ENCODE assay signal across 25 cellular contexts in genomic region chr10:53904506-53905241, GRCh38.
"Had no signal": no experiment of that assay in that cellular context is flagged by ENCODE, and none has a peak within 500 bp of the region (broad histone marks: within the 10 kb centered on the region; RNA-seq: fewer than 3 reads in every experiment).

No MANE protein-coding gene starts in this region.

- FAIRE-seq: urothelium cell line had no signal

- H3K4me1 ChIP-seq: ascending aorta, gastrocnemius medialis, testis had no signal

- H3K9me3 ChIP-seq: ascending aorta, gastrocnemius medialis, testis, transverse colon had no signal

- H3K27ac ChIP-seq: ascending aorta, gastrocnemius medialis, testis, transverse colon, WERI-Rb-1 had no signal

- H3K4me3 ChIP-seq: ascending aorta, gastrocnemius medialis, testis, transverse colon had no signal

- DNase-seq: activated CD4-positive, alpha-beta memory T cell treated with anti-CD3 and anti-CD28 coated beads for 36 hours; activated CD4-positive, alpha-beta T cell treated with anti-CD3 and anti-CD28 coated beads, Interleukin-2, amount 10 ng/mL, durations not matched to agents 24 days and 14 days; activated CD4-positive, CD25-positive, alpha-beta regulatory T cell treated with anti-CD3 and anti-CD28 coated beads, Interleukin-2, amount 50 U/mL, for 72 hours; activated CD8-positive, alpha-beta memory T cell treated with anti-CD3 and anti-CD28 coated beads, Interleukin-2, amount 50 U/mL, for 48 hours; activated gamma-delta T cell; activated naive CD4-positive, alpha-beta T cell treated with anti-CD3 and anti-CD28 coated beads, Interleukin-2, amount 10 ng/mL, durations not matched to agents 7 days and 5 days; activated naive CD8-positive, alpha-beta T cell treated with anti-CD3 and anti-CD28 coated beads, Interleukin-2, amount 10 ng/mL, durations not matched to agents 7 days and 5 days; activated T-cell treated with anti-CD3 and anti-CD28 coated beads, Interleukin-2, amount 50 U/mL, for 24 hours; caudate nucleus; cortex of kidney; effector memory CD8-positive, alpha-beta T cell; gastrocnemius medialis; glutamatergic neuron; islet precursor cell; left cardiac atrium; left ventricle myocardium superior; posterior cingulate gyrus; right cardiac atrium; stimulated activated CD4-positive, alpha-beta T cell treated with anti-CD3 and anti-CD28 coated beads, Interleukin-2, amount 100 ng/mL, for 48 hours; stimulated activated naive CD8-positive, alpha-beta T cell treated with anti-CD3 and anti-CD28 coated beads, Interleukin-15, Interleukin-2, amounts not matched to agents 100 U/mL and 50 U/mL, for 24 hours; testis; transverse colon; WERI-Rb-1 had no signal

- ATAC-seq: effector memory CD8-positive, alpha-beta T cell; gastrocnemius medialis; left cardiac atrium; left ventricle myocardium superior; right cardiac atrium; stimulated activated naive CD8-positive, alpha-beta T cell treated with anti-CD3 and anti-CD28 coated beads, Interleukin-15, Interleukin-2, amounts not matched to agents 100 U/mL and 50 U/mL, for 24 hours had no signal

- H3K36me3 ChIP-seq: ascending aorta, gastrocnemius medialis, transverse colon, WERI-Rb-1 had no signal

- H3K27me3 ChIP-seq: ascending aorta, gastrocnemius medialis, testis, transverse colon had no signal
